ENCODE assay signal across 11 cellular contexts in genomic region chr1:85224734-85225623, GRCh38. TPM values are rescaled to one million over a fixed set of nuclear protein-coding genes. Genes with fewer than 3 reads are reported as not detected.
DNase-seq lines count a peak whose midpoint lies in the region; ATAC-seq and TF ChIP-seq lines count a peak whose summit lies in the region.
"Had no signal": no experiment of that assay in that cellular context is flagged by ENCODE, and none has a peak within 500 bp of the region (broad histone marks: within the 10 kb centered on the region; RNA-seq: fewer than 3 reads in every experiment).

No MANE protein-coding gene starts in this region.

- TF ChIP-seq CTCF in gastroesophageal sphincter (IDR thresholded peaks at IDR 0.05) (no peak), parathyroid adenoma (IDR thresholded peaks at IDR 0.05) (no peak)

- no peak overlapping the region for H3K4me3 ChIP-seq in gastroesophageal sphincter
- H3K4me3 ChIP-seq in parathyroid adenoma (ENCODE audit: low read depth, low read length), result no peak overlapping the region

- H3K27me3 ChIP-seq in gastroesophageal sphincter, result no peaks in the 10 kb centered on the region
- no peaks in the 10 kb centered on the region for H3K27me3 ChIP-seq in parathyroid adenoma (ENCODE audit: control insufficient read depth, insufficient read depth, low read length)

- H3K36me3 ChIP-seq in gastroesophageal sphincter, result no peaks in the 10 kb centered on the region
- H3K36me3 ChIP-seq in parathyroid adenoma (ENCODE audit: control insufficient read depth, insufficient read depth, low read length), result no peaks in the 10 kb centered on the region

- no peak overlapping the region for H3K4me2 ChIP-seq in parathyroid adenoma (ENCODE audit: low read length)

- TF ChIP-seq EP300 in gastroesophageal sphincter (IDR thresholded peaks at IDR 0.05), result no peak

- POLR2A ChIA-PET in HEK293T (lab: Yijun Ruan, JAX), result interaction anchor here (0.6 to 2.9 kb wide), 6 partner anchors 9 to 72 kb away, joined by 3 to 15 read pairs (median 4); partner anchors contain the start of genes BCL10, C1orf52 and SYDE2

- peaks cover 2 to 62% (median 5%) of the 10 kb centered on the region in 3 donors for H3K4me1 ChIP-seq in gastroesophageal sphincter
- peaks cover 8% of the 10 kb centered on the region for H3K4me1 ChIP-seq in parathyroid adenoma

- H3K9me3 ChIP-seq in gastroesophageal sphincter (no peaks in the 10 kb centered on the region), parathyroid adenoma (ENCODE audit: control insufficient read depth, low read length) (no peaks in the 10 kb centered on the region)

- DNase-seq in HEK293T (ENCODE audit: extremely low spot score) (no peak), NCI-H526 treated with DMSO at 0.1 percent for 48 hours (lab: John Stamatoyannopoulos, UW) (peak; percentile 43)
- DNase-seq: activated CD4-positive, alpha-beta memory T cell treated with anti-CD3 and anti-CD28 coated beads, Interleukin-2, amount 10 ng/mL, durations not matched to agents 7 days and 5 days had no signal

- no peak for TF ChIP-seq POLR2A in gastroesophageal sphincter (IDR thresholded peaks at IDR 0.05)

- H3K27ac ChIP-seq in gastroesophageal sphincter (peak overlapping the region; percentile 77 to 82 (median 78)), parathyroid adenoma (peak overlapping the region; percentile 54)

- no peak for ATAC-seq in gastroesophageal sphincter
- no peak for ATAC-seq in HG03342 (IDR thresholded peaks at IDR 0.05; ENCODE audit: unreplicated experiment)
- ATAC-seq in GM19035 (IDR thresholded peaks at IDR 0.05; ENCODE audit: unreplicated experiment), result no peak
- ATAC-seq in GM21576 (IDR thresholded peaks at IDR 0.05; ENCODE audit: unreplicated experiment), result no peak
- ATAC-seq in HG03139 (IDR thresholded peaks at IDR 0.05; ENCODE audit: unreplicated experiment), result no peak
- ATAC-seq: left lobe of liver had no signal

- 41 to 50% methylated on average over 3 of the region's 3 CpGs for WGBS in gastroesophageal sphincter (ENCODE audit: low coverage in 1 of 2), 2 donors

- no peak overlapping the region for H3K9ac ChIP-seq in parathyroid adenoma

- H2AFZ ChIP-seq in parathyroid adenoma, result peak overlapping the region; percentile 13

- no peaks in the 10 kb centered on the region for H3K79me2 ChIP-seq in parathyroid adenoma

- CTCF ChIA-PET in HEK293T (lab: Yijun Ruan, JAX), result interaction anchor here (0.8 to 2.6 kb wide), 4 partner anchors 10 to 280 kb away, joined by 3 to 7 read pairs (median 4); no protein-coding TSS in a partner anchor

TF ChIP-seq in HEK293T, 16 proteins besides CTCF, POLR2A, EP300 and RAD21:
- TF ChIP-seq PKNOX1 (IDR thresholded peaks at IDR 0.05) (peak; percentile 93), LEF1 (IDR thresholded peaks at IDR 0.05; ENCODE audit: borderline replicate concordance) (0 out of 2 replicates have a peak, but pooled peaks have one; percentile 14), FOXK2 (IDR thresholded peaks at IDR 0.05) (no peak)

RNA-seq across cellular contexts. Expression of gene SYDE2, which starts 24.2 kb away (rescaled TPM):
- 100 to 1,000 TPM in 2 of 4 donors, 10 to 100 TPM in 2; 30.4 to 115 (median 85.2) TPM for total RNA-seq in gastroesophageal sphincter
- total RNA-seq: OCI-LY7 had no signal

RNA-seq across cellular contexts. Expression of gene C1orf52, which starts 34.5 kb away (rescaled TPM):
- 10 to 100 TPM; 12.7 to 27.2 (median 21.0) TPM for total RNA-seq in gastroesophageal sphincter

RNA-seq across cellular contexts. Expression of gene BCL10, which starts 51.5 kb away (rescaled TPM):
- 10 to 100 TPM in 2 of 4 donors, 1 to 10 TPM in 2; 9.4 to 21.3 (median 10.6) TPM for total RNA-seq in gastroesophageal sphincter
